ENCODE assay signal across 1 cellular context in the genomic region with DNA sequence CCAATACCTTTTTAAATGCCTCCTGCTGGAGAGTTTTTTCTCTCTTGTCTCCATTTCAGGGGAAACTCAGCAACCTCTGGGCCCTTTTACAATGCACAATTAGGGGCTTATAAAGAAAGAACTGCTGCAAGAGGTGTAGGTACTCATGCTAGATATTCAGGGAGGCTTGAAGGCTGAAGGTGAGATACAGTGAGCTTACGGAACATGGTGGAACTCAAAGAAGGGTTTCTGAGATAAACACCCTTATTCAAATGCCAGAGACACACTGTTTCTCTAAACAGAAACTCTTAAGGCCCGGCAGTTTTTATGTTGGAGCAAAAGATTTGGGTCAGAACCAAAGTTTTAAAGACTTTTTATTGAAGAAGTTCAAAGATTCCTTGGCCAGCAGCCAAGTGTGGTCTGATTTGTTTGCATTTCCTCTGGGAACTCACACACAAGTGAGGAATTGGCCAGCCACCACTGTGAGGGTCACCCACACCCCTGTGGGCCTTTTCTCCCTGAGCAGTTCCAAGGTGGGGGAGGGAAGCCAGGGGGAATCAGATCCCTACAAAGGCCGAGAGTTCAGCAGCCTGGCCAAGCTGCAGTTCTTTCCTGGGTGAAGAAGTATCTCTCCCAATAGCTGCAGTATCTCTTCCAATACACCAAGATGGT.
TF ChIP-seq lines count a peak whose summit lies in the region.

No MANE protein-coding gene starts in this region.

TF ChIP-seq in HepG2, 621 proteins besides CTCF, POLR2A, EP300 and RAD21 (continued from another document):
- TF ChIP-seq ZBTB26 (CRISPR knock-in tag; IDR thresholded peaks at IDR 0.05; ENCODE audit: borderline replicate concordance) (no peak), IKZF4 (CRISPR knock-in tag; IDR thresholded peaks at IDR 0.05; ENCODE audit: borderline replicate concordance, low read depth, not compliant biosample characterization) (no peak), LCORL (IDR thresholded peaks at IDR 0.05) (no peak), LCORL (CRISPR knock-in tag; IDR thresholded peaks at IDR 0.05) (0 out of 2 replicates have a peak, but pooled peaks have one; percentile 31), NFRKB (IDR thresholded peaks at IDR 0.05) (no peak), ZNF530 (CRISPR knock-in tag; IDR thresholded peaks at IDR 0.05; ENCODE audit: low read depth) (no peak), PREB (CRISPR knock-in tag; IDR thresholded peaks at IDR 0.05) (no peak), THAP9 (CRISPR knock-in tag; IDR thresholded peaks at IDR 0.05; ENCODE audit: borderline replicate concordance) (no peak), NR2F1 (CRISPR knock-in tag; IDR thresholded peaks at IDR 0.05) (no peak)
